In the genomic region with DNA sequence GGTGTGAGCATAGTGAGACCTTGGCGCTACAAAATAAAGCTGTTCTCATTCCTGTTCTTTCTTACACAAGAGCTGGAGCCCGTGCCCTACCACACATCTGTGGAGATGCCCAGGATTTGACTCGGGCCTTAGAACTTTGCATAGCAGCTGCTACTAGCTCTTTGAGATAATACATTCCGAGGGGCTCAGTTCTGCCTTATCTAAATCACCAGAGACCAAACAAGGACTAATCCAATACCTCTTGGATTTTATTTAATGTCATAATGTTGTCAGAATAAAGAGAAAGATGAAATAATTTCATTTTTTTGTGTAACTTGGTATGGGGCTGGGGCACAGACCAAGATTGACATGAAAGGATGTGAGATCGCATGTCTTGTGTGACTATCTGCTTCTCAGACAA, we compare ENCODE assay signal across 1 cellular context.
TF ChIP-seq lines count a peak whose summit lies in the region.

No MANE protein-coding gene starts in this region.

TF ChIP-seq in K562, 482 proteins besides CTCF, POLR2A, EP300 and RAD21:
- TF ChIP-seq CBFA2T3 (IDR thresholded peaks at IDR 0.05) = peak; percentile 62
- no peak for TF ChIP-seq ARID2 (IDR thresholded peaks at IDR 0.05)
- peak; percentile 41; the same call in 1 of the 2 replicates for TF ChIP-seq CBFA2T2 (conservative IDR thresholded peaks at IDR 0.05)
- TF ChIP-seq TCF3 (CRISPR knock-in tag; IDR thresholded peaks at IDR 0.05) = peak; percentile 29; the same call in 1 of the 2 replicates
- peak; percentile 23; the same call in 1 of the 2 replicates for TF ChIP-seq TAL1 (IDR thresholded peaks at IDR 0.05)
- TF ChIP-seq ZNF785 (CRISPR knock-in tag; IDR thresholded peaks at IDR 0.05) = no peak
- TF ChIP-seq TEAD4 (IDR thresholded peaks at IDR 0.05; ENCODE audit: low read length) = peak; percentile 61; the same call in 1 of the 2 replicates
- TF ChIP-seq TEAD4 (CRISPR knock-in tag; IDR thresholded peaks at IDR 0.05; ENCODE audit: borderline replicate concordance) = no peak
